ENCODE assay signal across 1 cellular context in genomic region chr9:71741841-71742648, GRCh38.
TF ChIP-seq lines count a peak whose summit lies in the region.

No MANE protein-coding gene starts in this region.

TF ChIP-seq in HEK293, 187 proteins besides CTCF, POLR2A, EP300 and RAD21 (continued from another document):
- 0 out of 2 replicates have a peak, but pooled peaks have one; percentile 44 for TF ChIP-seq ZXDB (tag by site-specific recombination; IDR thresholded peaks at IDR 0.05)
- no peak for TF ChIP-seq ZNF311 (tag by site-specific recombination; IDR thresholded peaks at IDR 0.05; ENCODE audit: borderline replicate concordance)
- TF ChIP-seq ZFHX2 (tag by site-specific recombination; conservative IDR thresholded peaks at IDR 0.05) = peak; percentile 49
- no peak for TF ChIP-seq GLIS2 (tag by site-specific recombination; IDR thresholded peaks at IDR 0.05)
- TF ChIP-seq ZNF184 (tag by site-specific recombination; IDR thresholded peaks at IDR 0.05) = no peak
- TF ChIP-seq KLF7 (tag by site-specific recombination; IDR thresholded peaks at IDR 0.05; ENCODE audit: borderline replicate concordance) = no peak
- 0 out of 2 replicates have a peak, but pooled peaks have one; percentile 13 for TF ChIP-seq ZNF629 (tag by site-specific recombination; IDR thresholded peaks at IDR 0.05)
- TF ChIP-seq MEIS1 (CRISPR knock-in tag; IDR thresholded peaks at IDR 0.05; ENCODE audit: borderline replicate concordance) = no peak
- TF ChIP-seq ZNF610 (tag by site-specific recombination; IDR thresholded peaks at IDR 0.05; ENCODE audit: borderline replicate concordance) = no peak
- peak; percentile 95 for TF ChIP-seq TCF7L2 (IDR thresholded peaks at IDR 0.05; ENCODE audit: borderline replicate concordance, low read depth, low read length)
